9 cellular contexts compared by ENCODE assay signal in genomic region chr5:134240421-134240962, GRCh38. TPM values are rescaled to one million over a fixed set of nuclear protein-coding genes. Genes with fewer than 3 reads are reported as not detected.
DNase-seq lines count a peak whose midpoint lies in the region; ATAC-seq and TF ChIP-seq lines count a peak whose summit lies in the region.
"Had no signal": no experiment of that assay in that cellular context is flagged by ENCODE, and none has a peak within 500 bp of the region (broad histone marks: within the 10 kb centered on the region; RNA-seq: fewer than 3 reads in every experiment).

No MANE protein-coding gene starts in this region.

- H3K9me3 ChIP-seq in PC-3 (ENCODE audit: low read length) (no peaks in the 10 kb centered on the region), suprapubic skin (no peaks in the 10 kb centered on the region), aorta (ENCODE audit: control insufficient read depth, low read length) (no peaks in the 10 kb centered on the region)

- H3K36me3 ChIP-seq in PC-3 (ENCODE audit: low read depth, low read length) (no peaks in the 10 kb centered on the region), suprapubic skin (no peaks in the 10 kb centered on the region), aorta (ENCODE audit: control insufficient read depth in 1 of 2, insufficient read depth in 2 of 2, low read length in 1 of 2) (no peaks in the 10 kb centered on the region)

- peak overlapping the region; percentile 56 for H2AFZ ChIP-seq in PC-3 (ENCODE audit: low read length)

- H3K36me3 Mint-ChIP-seq in nephron (ENCODE audit: low read depth) = no peaks in the 10 kb centered on the region

- CTCF ChIA-PET in PC-3 (lab: Charles Lee) = no interaction called here

- 19% methylated on average over 7 of the region's 7 CpGs for WGBS in suprapubic skin
- 1 to 3% methylated on average over 7 of the region's 7 CpGs for WGBS in aorta, 2 donors

- intact Hi-C loops in PC-3 (cut with micrococcal nuclease) = no loop called here
- intact Hi-C loops in aorta (cut with DNase I) = no loop called here

- no peaks in the 10 kb centered on the region for H3F3A ChIP-seq in PC-3 (ENCODE audit: low read length, unreplicated experiment)

- no peaks in the 10 kb centered on the region for H3K9me2 ChIP-seq in PC-3 (replicated peaks; ENCODE audit: low read length)

- peak overlapping the region; percentile 47 for H3K4me2 ChIP-seq in PC-3 (ENCODE audit: low read length)

- TF ChIP-seq CTCF in PC-3 (conservative IDR thresholded peaks at IDR 0.05; ENCODE audit: low read depth, low read length) = no peak
- no peak for TF ChIP-seq CTCF in fibroblast of mammary gland (conservative IDR thresholded peaks at IDR 0.05; ENCODE audit: control insufficient read depth, insufficient read depth, low read depth, low read length)
- no peak for TF ChIP-seq CTCF in nephron (IDR thresholded peaks at IDR 0.05; ENCODE audit: unreplicated experiment in 3 of 3)
- no peak for TF ChIP-seq CTCF in suprapubic skin (IDR thresholded peaks at IDR 0.05)

- no peaks in the 10 kb centered on the region for H3K27me3 Mint-ChIP-seq in nephron (ENCODE audit: low read depth)

- H3K4me3 ChIP-seq in PC-3 (ENCODE audit: low read length) (no peak overlapping the region), fibroblast of mammary gland (ENCODE audit: control insufficient read depth, low read depth, low read length) (no peak overlapping the region), suprapubic skin (no peak overlapping the region), aorta (ENCODE audit: low read length in 2 of 2) (no peak overlapping the region)

- ATAC-seq in PC-3 (peak; percentile 53), aorta (ENCODE audit: low FRiP score) (no peak)

- H3K4me1 ChIP-seq in PC-3 (ENCODE audit: insufficient read depth, low read length) = peaks cover 14% of the 10 kb centered on the region
- peaks cover 9% of the 10 kb centered on the region for H3K4me1 ChIP-seq in suprapubic skin
- no peaks in the 10 kb centered on the region for H3K4me1 ChIP-seq in aorta (ENCODE audit: control insufficient read depth in 1 of 2, insufficient read depth in 2 of 2, low read length in 2 of 2)

- H3K4me1 Mint-ChIP-seq in nephron = peaks cover 44% of the 10 kb centered on the region

- no peak overlapping the region for H3K27ac ChIP-seq in PC-3 (ENCODE audit: low read length)
- H3K27ac ChIP-seq in suprapubic skin = no peak overlapping the region
- H3K27ac ChIP-seq in aorta (ENCODE audit: low read depth in 1 of 2, low read length in 2 of 2) = no peak overlapping the region

- no peak overlapping the region for H3K9ac ChIP-seq in PC-3 (ENCODE audit: low read length)

- H3K27me3 ChIP-seq in PC-3 (ENCODE audit: low read length) (no peaks in the 10 kb centered on the region), suprapubic skin (no peaks in the 10 kb centered on the region), aorta (ENCODE audit: control insufficient read depth in 1 of 2, insufficient read depth in 2 of 2, low read length in 1 of 2) (no peaks in the 10 kb centered on the region)

- no peaks in the 10 kb centered on the region for H3K9me3 Mint-ChIP-seq in nephron

- TF ChIP-seq POLR2A in suprapubic skin (IDR thresholded peaks at IDR 0.05) = no peak

- DNase-seq in COR-L47 (lab: John Stamatoyannopoulos, UW) (peak; percentile 28), PC-3 (peak; percentile 48), fibroblast of mammary gland (ENCODE audit: low read depth) (peak; percentile 67), DMS79 treated with DMSO at 0.1 percent for 48 hours (lab: John Stamatoyannopoulos, UW) (no peak), DMS153 (lab: John Stamatoyannopoulos, UW) (no peak), suprapubic skin (ENCODE audit: low spot score in 2 of 2) (no peak), aorta (no peak)
- DNase-seq: T-helper 9 cell had no signal

- H4K20me1 ChIP-seq in PC-3 (ENCODE audit: low read length) = no peaks in the 10 kb centered on the region

- H3K4me3 Mint-ChIP-seq in nephron = peak overlapping the region; percentile 35 to 51 (median 49)

- TF ChIP-seq EP300 in suprapubic skin (IDR thresholded peaks at IDR 0.05) = no peak

- no TSS peak for BruUV-seq in PC-3 (replicated peaks; lab: Mats Ljungman, UMichigan)

- H3K79me2 ChIP-seq in PC-3 (ENCODE audit: low read length) = no peaks in the 10 kb centered on the region

- POLR2A ChIA-PET in PC-3 (lab: Charles Lee; ENCODE audit: unreplicated experiment) = no interaction called here

- H3K27ac Mint-ChIP-seq in nephron = peak overlapping the region; percentile 89 to 96 (median 95)

RNA-seq across cellular contexts. Expression of gene PPP2CA, which starts 14.6 kb away (rescaled TPM):
- total RNA-seq in PC-3 (2014; rRNA removed) (184 and 292 TPM in 2 replicates), suprapubic skin (100 to 1,000 TPM; 110 to 271 (median 191) TPM), aorta (10 to 100 TPM; 72.4 to 96.6 TPM)
- polyA plus RNA-seq in aorta = 10 to 100 TPM; 32.5 to 66.2 TPM

Comparison
In these comparisons a context has a peak if more than half of its experiments do, and no peak if none do; other contexts are left out.
1. DNase-seq: peak in COR-L47 (single experiment), PC-3 (single experiment) and fibroblast of mammary gland (single experiment); none in DMS79 treated with DMSO at 0.1 percent for 48 hours (single experiment), DMS153 (single experiment), suprapubic skin (0 of 2) and aorta (0 of 2).